Comparison of ENCODE assay signal across 8 cellular contexts in genomic region chr4:11777447-11777846, GRCh38.
"Had no signal": no experiment of that assay in that cellular context is flagged by ENCODE, and none has a peak within 500 bp of the region (broad histone marks: within the 10 kb centered on the region; RNA-seq: fewer than 3 reads in every experiment).

No MANE protein-coding gene starts in this region.

- H3K9ac ChIP-seq: GM23248 had no signal

- H3K4me1 ChIP-seq: HAP-1 had no signal

- DNase-seq: GM23248, H7, H9, HCEC 1CT, HFFc6 had no signal

- H3K36me3 ChIP-seq: HAP-1 had no signal

- ATAC-seq: GM23338, HCT116 had no signal

- H3K4me3 ChIP-seq: GM23248, GM23338, HAP-1 had no signal

- H3K4me2 ChIP-seq: GM23338 had no signal

- H3K27ac ChIP-seq: GM23248 had no signal
